In the genomic region with DNA sequence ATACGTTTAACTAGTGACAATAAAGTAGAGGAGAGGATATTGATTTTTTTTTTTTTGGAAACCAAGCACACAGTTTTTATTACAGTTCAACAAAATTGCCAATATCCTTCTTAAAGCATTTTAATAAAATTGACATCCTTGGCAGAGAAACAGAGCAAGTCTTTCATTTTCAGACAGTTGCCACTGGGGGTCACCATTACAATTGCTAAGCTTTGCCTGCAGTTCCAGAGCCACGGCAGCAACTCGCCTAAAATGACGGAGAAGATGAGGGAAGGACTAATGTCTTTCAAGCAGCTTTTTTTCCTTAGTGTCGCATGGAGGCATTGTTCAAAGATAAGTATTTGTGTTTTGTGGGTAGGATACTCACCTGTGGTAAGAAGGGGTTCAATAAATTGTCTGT, we compare ENCODE assay signal across 8 cellular contexts.
DNase-seq lines count a peak whose midpoint lies in the region; ATAC-seq and TF ChIP-seq lines count a peak whose summit lies in the region.

No MANE protein-coding gene starts in this region.

- H3K79me2 ChIP-seq in MM.1S (ENCODE audit: low read length), result no peaks in the 10 kb centered on the region

- no peaks in the 10 kb centered on the region for H4K20me1 ChIP-seq in MM.1S (ENCODE audit: insufficient read depth, low read length)

- in situ Hi-C loops in astrocyte of the spinal cord (cut with HindIII; ENCODE audit: low sequenced_read_pairs), result no loop called here

- ATAC-seq in HG03432 (IDR thresholded peaks at IDR 0.05; ENCODE audit: unreplicated experiment), result no peak

- no peak overlapping the region for H2AFZ ChIP-seq in MM.1S (ENCODE audit: low read length)

- H3K9me3 ChIP-seq in MM.1S (replicated peaks; ENCODE audit: insufficient read depth, low read length), result no peaks in the 10 kb centered on the region

- no peak overlapping the region for H3K27ac Mint-ChIP-seq in mesothelial cell of epicardium
- H3K27ac Mint-ChIP-seq in activated naive CD4-positive, alpha-beta T cell treated with anti-CD3 and anti-CD28 coated beads, Interleukin-2, amount 10 ng/mL, durations not matched to agents 7 days and 5 days, result no peak overlapping the region

- H3K27me3 ChIP-seq in MM.1S (replicated peaks; ENCODE audit: insufficient read depth, low read length), result no peaks in the 10 kb centered on the region

- H3K4me1 ChIP-seq in MM.1S (ENCODE audit: low read length), result no peaks in the 10 kb centered on the region

- CTCF ChIA-PET in activated naive CD4-positive, alpha-beta T cell treated with anti-CD3 and anti-CD28 coated beads, Interleukin-2, amount 10 ng/mL, durations not matched to agents 7 days and 5 days (lab: Charles Lee), result no interaction called here

- no peaks in the 10 kb centered on the region for H3F3A ChIP-seq in MM.1S (ENCODE audit: insufficient read depth, low read length)

- H3K9ac ChIP-seq in MM.1S (ENCODE audit: low read length), result no peak overlapping the region

- no peaks in the 10 kb centered on the region for H3K27me3 Mint-ChIP-seq in mesothelial cell of epicardium (ENCODE audit: low read depth)
- H3K27me3 Mint-ChIP-seq in activated naive CD4-positive, alpha-beta T cell treated with anti-CD3 and anti-CD28 coated beads, Interleukin-2, amount 10 ng/mL, durations not matched to agents 7 days and 5 days, result no peaks in the 10 kb centered on the region

- H3K9me3 Mint-ChIP-seq in mesothelial cell of epicardium, result peaks cover 26% of the 10 kb centered on the region
- H3K9me3 Mint-ChIP-seq in activated naive CD4-positive, alpha-beta T cell treated with anti-CD3 and anti-CD28 coated beads, Interleukin-2, amount 10 ng/mL, durations not matched to agents 7 days and 5 days, result no peaks in the 10 kb centered on the region

- H3K4me3 Mint-ChIP-seq in mesothelial cell of epicardium, result no peak overlapping the region
- no peak overlapping the region for H3K4me3 Mint-ChIP-seq in activated naive CD4-positive, alpha-beta T cell treated with anti-CD3 and anti-CD28 coated beads, Interleukin-2, amount 10 ng/mL, durations not matched to agents 7 days and 5 days

- TF ChIP-seq CTCF in GM12873 (IDR thresholded peaks at IDR 0.05; ENCODE audit: insufficient read depth, low read depth, low read length, missing control alignments) (peak; percentile 49), astrocyte of the spinal cord (IDR thresholded peaks at IDR 0.05; ENCODE audit: low read depth, low read length) (peak; percentile 30), mesothelial cell of epicardium (IDR thresholded peaks at IDR 0.05; ENCODE audit: unreplicated experiment) (peak; percentile 25), MM.1S (IDR thresholded peaks at IDR 0.05; ENCODE audit: low read length) (no peak; the same call in 1 of the 2 replicates)

- DNase-seq in NCI-H1417 treated with DMSO at 0.1 percent for 48 hours (lab: John Stamatoyannopoulos, UW) (peak; percentile 8), astrocyte of the spinal cord (ENCODE audit: low read depth, low spot score) (peak; percentile 53), mesothelial cell of epicardium (ENCODE audit: low spot score in 2 of 2, unreplicated experiment in 2 of 2) (no peak), MM.1S (no peak), NOMO-1 (lab: John Stamatoyannopoulos, UW; ENCODE audit: unreplicated experiment in 2 of 2) (no peak)
- DNase-seq in activated naive CD4-positive, alpha-beta T cell treated with anti-CD3 and anti-CD28 coated beads, Interleukin-2, amount 10 ng/mL, durations not matched to agents 7 days and 5 days, result no peak

- no peak overlapping the region for H3K27ac ChIP-seq in MM.1S (ENCODE audit: low read length)

- H3K4me3 ChIP-seq in astrocyte of the spinal cord (ENCODE audit: low read depth, low read length) (no peak overlapping the region), MM.1S (ENCODE audit: low read length) (no peak overlapping the region)

- no peak overlapping the region for H3K4me2 ChIP-seq in MM.1S (ENCODE audit: low read depth, low read length)

- no peaks in the 10 kb centered on the region for H3K36me3 ChIP-seq in MM.1S (replicated peaks; ENCODE audit: insufficient read depth, low read length)

- peaks cover 2% of the 10 kb centered on the region for H3K4me1 Mint-ChIP-seq in mesothelial cell of epicardium
- no peaks in the 10 kb centered on the region for H3K4me1 Mint-ChIP-seq in activated naive CD4-positive, alpha-beta T cell treated with anti-CD3 and anti-CD28 coated beads, Interleukin-2, amount 10 ng/mL, durations not matched to agents 7 days and 5 days

- H3K9me2 ChIP-seq in MM.1S (replicated peaks; ENCODE audit: insufficient read depth, low read length), result no peaks in the 10 kb centered on the region

- H3K36me3 Mint-ChIP-seq in mesothelial cell of epicardium, result no peaks in the 10 kb centered on the region
- H3K36me3 Mint-ChIP-seq in activated naive CD4-positive, alpha-beta T cell treated with anti-CD3 and anti-CD28 coated beads, Interleukin-2, amount 10 ng/mL, durations not matched to agents 7 days and 5 days, result no peaks in the 10 kb centered on the region

Comparison
In these comparisons a context has a peak if more than half of its experiments do, and no peak if none do; other contexts are left out.
1. DNase-seq: peak in NCI-H1417 treated with DMSO at 0.1 percent for 48 hours (single experiment) and astrocyte of the spinal cord (single experiment); none in mesothelial cell of epicardium (0 of 2), MM.1S (single experiment), activated naive CD4-positive, alpha-beta T cell treated with anti-CD3 and anti-CD28 coated beads, Interleukin-2, amount 10 ng/mL, durations not matched to agents 7 days and 5 days (single experiment) and NOMO-1 (0 of 2).